In the genomic region with DNA sequence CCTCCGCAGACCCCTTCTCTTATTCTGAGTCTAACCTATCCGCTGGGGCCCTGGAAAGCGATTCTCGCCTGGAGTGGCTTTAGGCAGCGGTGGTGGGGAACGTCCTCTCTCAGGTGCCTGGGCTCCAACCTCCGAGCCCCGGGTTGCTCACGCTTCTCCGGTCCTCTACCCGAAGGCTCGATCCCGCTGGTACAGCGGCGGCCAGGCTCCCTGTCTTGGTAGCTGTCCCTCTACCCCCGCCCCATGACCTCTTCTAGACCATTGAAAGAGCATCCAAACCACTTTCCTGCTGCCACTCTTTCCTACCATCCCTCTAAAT, we compare ENCODE assay signal across 7 cellular contexts. TPM values are rescaled to one million over a fixed set of nuclear protein-coding genes. Genes with fewer than 3 reads are reported as not detected.
DNase-seq lines count a peak whose midpoint lies in the region; ATAC-seq and TF ChIP-seq lines count a peak whose summit lies in the region.

No MANE protein-coding gene starts in this region.

- peak overlapping the region; percentile 94 for H3K4me2 ChIP-seq in skeletal muscle satellite cell (ENCODE audit: low read length)

- POLR2A ChIA-PET in GM10248 (lab: Yijun Ruan, JAX): no interaction called here

- H3K4me3 Mint-ChIP-seq in activated naive CD8-positive, alpha-beta T cell treated with anti-CD3 and anti-CD28 coated beads for 36 hours: peak overlapping the region; percentile 79

- peaks cover 24% of the 10 kb centered on the region for H3K4me1 Mint-ChIP-seq in activated naive CD8-positive, alpha-beta T cell treated with anti-CD3 and anti-CD28 coated beads for 36 hours

- ATAC-seq in GM21723 (IDR thresholded peaks at IDR 0.05; ENCODE audit: unreplicated experiment) (peak; percentile 35), right cardiac atrium (peak; percentile 25 to 54)

- 0% methylated on average over 16 of the region's 16 CpGs for WGBS in right cardiac atrium

- H3K27me3 ChIP-seq in right cardiac atrium (ENCODE audit: control insufficient read depth, insufficient read depth) (no peaks in the 10 kb centered on the region), skeletal muscle satellite cell (ENCODE audit: control insufficient read depth, insufficient read depth, low read length) (no peaks in the 10 kb centered on the region)

- peak overlapping the region; percentile 79 for H3K4me3 ChIP-seq in right cardiac atrium (ENCODE audit: low read length)
- peak overlapping the region; percentile 100 for H3K4me3 ChIP-seq in skeletal muscle satellite cell (ENCODE audit: low read length)

- H3K9me3 ChIP-seq in right cardiac atrium (ENCODE audit: control insufficient read depth, low read length) (no peaks in the 10 kb centered on the region), skeletal muscle satellite cell (replicated peaks; ENCODE audit: low read length) (no peaks in the 10 kb centered on the region)

- no peak for TF ChIP-seq CTCF in GM10248 (IDR thresholded peaks at IDR 0.05; ENCODE audit: control extremely low read depth, extremely low read depth, low read depth, missing control alignments)

- peaks cover 1% of the 10 kb centered on the region for H3K36me3 ChIP-seq in skeletal muscle satellite cell (ENCODE audit: insufficient read depth, low read length)

- H3K4me1 ChIP-seq in right cardiac atrium (ENCODE audit: control insufficient read depth, insufficient read depth, low read length) (peaks cover 18% of the 10 kb centered on the region), skeletal muscle satellite cell (ENCODE audit: control insufficient read depth, insufficient read depth, low read length) (peaks cover 28% of the 10 kb centered on the region)

- H3K36me3 Mint-ChIP-seq in activated naive CD8-positive, alpha-beta T cell treated with anti-CD3 and anti-CD28 coated beads for 36 hours: no peaks in the 10 kb centered on the region

- H3K9me3 Mint-ChIP-seq in activated naive CD8-positive, alpha-beta T cell treated with anti-CD3 and anti-CD28 coated beads for 36 hours: no peaks in the 10 kb centered on the region

- peak overlapping the region; percentile 1 for H3K27ac Mint-ChIP-seq in activated naive CD8-positive, alpha-beta T cell treated with anti-CD3 and anti-CD28 coated beads for 36 hours

- H3K9ac ChIP-seq in skeletal muscle satellite cell (ENCODE audit: low read depth, low read length): peak overlapping the region; percentile 93

- peaks cover 17% of the 10 kb centered on the region for H3K27me3 Mint-ChIP-seq in activated naive CD8-positive, alpha-beta T cell treated with anti-CD3 and anti-CD28 coated beads for 36 hours

- DNase-seq in GM10248 (ENCODE audit: extremely low spot score) (peak; percentile 36), LHCN-M2 (ENCODE audit: low read depth) (peak; percentile 28), right cardiac atrium (no peak), KG1 (lab: John Stamatoyannopoulos, UW) (no peak)
- no peak for DNase-seq in activated naive CD8-positive, alpha-beta T cell treated with anti-CD3 and anti-CD28 coated beads for 36 hours

- CTCF ChIA-PET in GM10248 (lab: Yijun Ruan, JAX): no interaction called here

- intact Hi-C loops in right cardiac atrium (cut with DNase I): loop anchor here in 2 of 4 donors (10.0 kb wide), 2 partner anchors 204 to 214 kb away; no protein-coding TSS in a partner anchor

- H3K27ac ChIP-seq in right cardiac atrium (ENCODE audit: low read length): peak overlapping the region; percentile 83

RNA-seq across cellular contexts. Expression of a gene that starts 0.5 kb away (rescaled TPM):
- 7.7 and 8.0 TPM in 2 replicates for total RNA-seq in LHCN-M2 (2014; rRNA removed)
- 72.8 TPM for polyA plus RNA-seq in LHCN-M2 (2012)
- 10 to 100 TPM; 21.0 to 21.2 TPM for total RNA-seq in activated naive CD8-positive, alpha-beta T cell treated with anti-CD3 and anti-CD28 coated beads for 36 hours
- total RNA-seq in right cardiac atrium: 10 to 100 TPM; 54.4 to 81.0 (median 70.2) TPM
- polyA plus RNA-seq in right cardiac atrium: 65.7 TPM
- total RNA-seq in skeletal muscle satellite cell (2012; rRNA removed): 10.9 and 15.0 TPM in 2 replicates

RNA-seq across cellular contexts. Expression of a gene that starts 43.6 kb away (rescaled TPM):
- total RNA-seq in LHCN-M2 (2014; rRNA removed) (9.1 and 9.2 TPM in 2 replicates), right cardiac atrium (1 to 10 TPM; 3.4 to 4.6 (median 4.1) TPM)
- polyA plus RNA-seq in LHCN-M2 (2012): 3.7 TPM
- total RNA-seq in activated naive CD8-positive, alpha-beta T cell treated with anti-CD3 and anti-CD28 coated beads for 36 hours: 1 to 10 TPM; 6.9 to 8.4 TPM
- 1.1 TPM for polyA plus RNA-seq in right cardiac atrium
- 9.1 and 10.7 TPM in 2 replicates for total RNA-seq in skeletal muscle satellite cell (2012; rRNA removed)

RNA-seq across cellular contexts. Expression of a gene that starts 48.6 kb away (rescaled TPM):
- not detected in 2 replicates for total RNA-seq in LHCN-M2 (2014; rRNA removed)
- polyA plus RNA-seq in LHCN-M2 (2012): not detected
- not detected for total RNA-seq in activated naive CD8-positive, alpha-beta T cell treated with anti-CD3 and anti-CD28 coated beads for 36 hours
- not detected for total RNA-seq in right cardiac atrium
- not detected for polyA plus RNA-seq in right cardiac atrium
- total RNA-seq in skeletal muscle satellite cell (2012; rRNA removed): not detected in 2 replicates

Comparison
In these comparisons a context has a peak if more than half of its experiments do, and no peak if none do; other contexts are left out.
1. DNase-seq: peak in GM10248 (single experiment) and LHCN-M2 (single experiment); none in activated naive CD8-positive, alpha-beta T cell treated with anti-CD3 and anti-CD28 coated beads for 36 hours (single experiment), right cardiac atrium (0 of 3) and KG1 (single experiment).